In the genomic region with DNA sequence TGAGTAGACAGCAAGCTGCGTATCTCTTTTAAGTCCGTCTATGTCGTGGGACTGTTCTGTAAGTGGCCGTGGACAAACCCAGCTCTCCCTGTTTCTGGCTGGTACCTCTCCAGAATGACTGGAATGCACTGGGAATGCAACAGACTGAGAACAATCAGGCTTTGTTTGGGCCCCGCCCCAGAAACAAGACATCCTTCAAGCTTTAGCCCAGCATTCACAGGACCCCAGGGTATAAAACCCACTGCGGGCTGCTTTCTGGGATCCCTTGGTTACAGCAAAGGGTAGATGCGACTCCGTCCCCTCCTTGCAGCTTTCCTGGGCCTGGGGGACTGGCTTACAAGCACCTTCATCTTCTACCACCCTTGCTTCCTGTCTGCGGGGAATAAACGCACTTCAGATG, we compare ENCODE assay signal across 2 cellular contexts.
TF ChIP-seq lines count a peak whose summit lies in the region.

No MANE protein-coding gene starts in this region.

TF ChIP-seq in IMR-90, 13 proteins besides CTCF, POLR2A, EP300 and RAD21:
- TF ChIP-seq CHD1 (IDR thresholded peaks at IDR 0.05; ENCODE audit: low read depth, low read length) (no peak), RFX5 (IDR thresholded peaks at IDR 0.05; ENCODE audit: low read depth, low read length) (no peak), CEBPB (IDR thresholded peaks at IDR 0.05; ENCODE audit: low read depth, low read length) (no peak), RCOR1 (IDR thresholded peaks at IDR 0.05; ENCODE audit: insufficient replicate concordance, low read length) (no peak), MAFK (IDR thresholded peaks at IDR 0.05; ENCODE audit: low read depth, low read length) (no peak), MXI1 (IDR thresholded peaks at IDR 0.05; ENCODE audit: borderline replicate concordance, low read depth, low read length) (no peak), MAZ (IDR thresholded peaks at IDR 0.05; ENCODE audit: borderline replicate concordance, low read depth, low read length) (no peak), USF2 (IDR thresholded peaks at IDR 0.05; ENCODE audit: low read depth, low read length) (no peak)

TF ChIP-seq in WTC11, 78 proteins besides CTCF, POLR2A, EP300 and RAD21:
- no peak for TF ChIP-seq CDX4 (CRISPR knock-in tag; IDR thresholded peaks at IDR 0.05; ENCODE audit: borderline replicate concordance)
- TF ChIP-seq, protein P1, sequence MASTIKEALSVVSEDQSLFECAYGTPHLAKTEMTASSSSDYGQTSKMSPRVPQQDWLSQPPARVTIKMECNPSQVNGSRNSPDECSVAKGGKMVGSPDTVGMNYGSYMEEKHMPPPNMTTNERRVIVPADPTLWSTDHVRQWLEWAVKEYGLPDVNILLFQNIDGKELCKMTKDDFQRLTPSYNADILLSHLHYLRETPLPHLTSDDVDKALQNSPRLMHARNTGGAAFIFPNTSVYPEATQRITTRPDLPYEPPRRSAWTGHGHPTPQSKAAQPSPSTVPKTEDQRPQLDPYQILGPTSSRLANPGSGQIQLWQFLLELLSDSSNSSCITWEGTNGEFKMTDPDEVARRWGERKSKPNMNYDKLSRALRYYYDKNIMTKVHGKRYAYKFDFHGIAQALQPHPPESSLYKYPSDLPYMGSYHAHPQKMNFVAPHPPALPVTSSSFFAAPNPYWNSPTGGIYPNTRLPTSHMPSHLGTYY (CRISPR knock-in tag; IDR thresholded peaks at IDR 0.05): no peak
- TF ChIP-seq, protein P2, sequence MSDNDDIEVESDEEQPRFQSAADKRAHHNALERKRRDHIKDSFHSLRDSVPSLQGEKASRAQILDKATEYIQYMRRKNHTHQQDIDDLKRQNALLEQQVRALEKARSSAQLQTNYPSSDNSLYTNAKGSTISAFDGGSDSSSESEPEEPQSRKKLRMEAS (CRISPR knock-in tag; IDR thresholded peaks at IDR 0.05): no peak
- TF ChIP-seq NFE2L1 (CRISPR knock-in tag; IDR thresholded peaks at IDR 0.05): no peak
- no peak for TF ChIP-seq KAT7 (CRISPR knock-in tag; IDR thresholded peaks at IDR 0.05; ENCODE audit: borderline replicate concordance)
- TF ChIP-seq ZNF138 (CRISPR knock-in tag; conservative IDR thresholded peaks at IDR 0.05): no peak
- no peak for TF ChIP-seq ZNF281 (CRISPR knock-in tag; IDR thresholded peaks at IDR 0.05)
- no peak for TF ChIP-seq SP1 (CRISPR knock-in tag; conservative IDR thresholded peaks at IDR 0.05)
- no peak for TF ChIP-seq SMAD3 (CRISPR knock-in tag; IDR thresholded peaks at IDR 0.05; ENCODE audit: borderline replicate concordance)
- no peak for TF ChIP-seq RORB (CRISPR knock-in tag; IDR thresholded peaks at IDR 0.05)
- no peak for TF ChIP-seq ZNF416 (CRISPR knock-in tag; IDR thresholded peaks at IDR 0.05)
- no peak for TF ChIP-seq ZNF423 (CRISPR knock-in tag; IDR thresholded peaks at IDR 0.05)
- TF ChIP-seq ZNF232 (CRISPR knock-in tag; IDR thresholded peaks at IDR 0.05): no peak
- no peak for TF ChIP-seq ZNF396 (CRISPR knock-in tag; IDR thresholded peaks at IDR 0.05; ENCODE audit: borderline replicate concordance)
- no peak for TF ChIP-seq SOX15 (CRISPR knock-in tag; IDR thresholded peaks at IDR 0.05)
- TF ChIP-seq, protein P3, sequence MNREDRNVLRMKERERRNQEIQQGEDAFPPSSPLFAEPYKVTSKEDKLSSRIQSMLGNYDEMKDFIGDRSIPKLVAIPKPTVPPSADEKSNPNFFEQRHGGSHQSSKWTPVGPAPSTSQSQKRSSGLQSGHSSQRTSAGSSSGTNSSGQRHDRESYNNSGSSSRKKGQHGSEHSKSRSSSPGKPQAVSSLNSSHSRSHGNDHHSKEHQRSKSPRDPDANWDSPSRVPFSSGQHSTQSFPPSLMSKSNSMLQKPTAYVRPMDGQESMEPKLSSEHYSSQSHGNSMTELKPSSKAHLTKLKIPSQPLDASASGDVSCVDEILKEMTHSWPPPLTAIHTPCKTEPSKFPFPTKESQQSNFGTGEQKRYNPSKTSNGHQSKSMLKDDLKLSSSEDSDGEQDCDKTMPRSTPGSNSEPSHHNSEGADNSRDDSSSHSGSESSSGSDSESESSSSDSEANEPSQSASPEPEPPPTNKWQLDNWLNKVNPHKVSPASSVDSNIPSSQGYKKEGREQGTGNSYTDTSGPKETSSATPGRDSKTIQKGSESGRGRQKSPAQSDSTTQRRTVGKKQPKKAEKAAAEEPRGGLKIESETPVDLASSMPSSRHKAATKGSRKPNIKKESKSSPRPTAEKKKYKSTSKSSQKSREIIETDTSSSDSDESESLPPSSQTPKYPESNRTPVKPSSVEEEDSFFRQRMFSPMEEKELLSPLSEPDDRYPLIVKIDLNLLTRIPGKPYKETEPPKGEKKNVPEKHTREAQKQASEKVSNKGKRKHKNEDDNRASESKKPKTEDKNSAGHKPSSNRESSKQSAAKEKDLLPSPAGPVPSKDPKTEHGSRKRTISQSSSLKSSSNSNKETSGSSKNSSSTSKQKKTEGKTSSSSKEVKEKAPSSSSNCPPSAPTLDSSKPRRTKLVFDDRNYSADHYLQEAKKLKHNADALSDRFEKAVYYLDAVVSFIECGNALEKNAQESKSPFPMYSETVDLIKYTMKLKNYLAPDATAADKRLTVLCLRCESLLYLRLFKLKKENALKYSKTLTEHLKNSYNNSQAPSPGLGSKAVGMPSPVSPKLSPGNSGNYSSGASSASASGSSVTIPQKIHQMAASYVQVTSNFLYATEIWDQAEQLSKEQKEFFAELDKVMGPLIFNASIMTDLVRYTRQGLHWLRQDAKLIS (CRISPR knock-in tag; IDR thresholded peaks at IDR 0.05; ENCODE audit: borderline replicate concordance): no peak
- TF ChIP-seq, protein P4, sequence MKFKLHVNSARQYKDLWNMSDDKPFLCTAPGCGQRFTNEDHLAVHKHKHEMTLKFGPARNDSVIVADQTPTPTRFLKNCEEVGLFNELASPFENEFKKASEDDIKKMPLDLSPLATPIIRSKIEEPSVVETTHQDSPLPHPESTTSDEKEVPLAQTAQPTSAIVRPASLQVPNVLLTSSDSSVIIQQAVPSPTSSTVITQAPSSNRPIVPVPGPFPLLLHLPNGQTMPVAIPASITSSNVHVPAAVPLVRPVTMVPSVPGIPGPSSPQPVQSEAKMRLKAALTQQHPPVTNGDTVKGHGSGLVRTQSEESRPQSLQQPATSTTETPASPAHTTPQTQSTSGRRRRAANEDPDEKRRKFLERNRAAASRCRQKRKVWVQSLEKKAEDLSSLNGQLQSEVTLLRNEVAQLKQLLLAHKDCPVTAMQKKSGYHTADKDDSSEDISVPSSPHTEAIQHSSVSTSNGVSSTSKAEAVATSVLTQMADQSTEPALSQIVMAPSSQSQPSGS (CRISPR knock-in tag; IDR thresholded peaks at IDR 0.05; ENCODE audit: borderline replicate concordance, low read depth): no peak
- TF ChIP-seq STAT6 (CRISPR knock-in tag; conservative IDR thresholded peaks at IDR 0.05; ENCODE audit: low read depth): no peak
- TF ChIP-seq NFATC4 (CRISPR knock-in tag; IDR thresholded peaks at IDR 0.05): no peak
